Comparison of ENCODE assay signal across 26 cellular contexts in the genomic region with DNA sequence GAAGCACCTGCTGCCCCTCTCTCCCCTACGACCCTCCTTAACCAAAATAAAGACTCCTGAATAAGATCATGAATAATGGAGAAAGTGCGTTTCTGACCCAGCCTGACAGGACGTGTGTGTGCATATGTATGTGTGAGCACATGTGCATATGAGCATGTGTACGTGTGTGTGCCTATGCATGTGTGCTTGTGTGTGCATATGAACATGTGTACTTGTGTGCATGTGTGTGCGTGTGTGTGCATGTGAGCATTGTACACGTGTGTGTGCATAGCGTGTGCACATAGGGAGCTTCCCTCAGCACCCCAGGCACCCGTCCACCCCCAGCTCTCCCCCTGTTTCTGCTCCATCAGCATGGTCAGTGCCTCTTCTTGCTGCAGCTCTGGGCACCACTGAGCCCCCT. TPM values are rescaled to one million over a fixed set of nuclear protein-coding genes. Genes with fewer than 3 reads are reported as not detected.
"Had no signal": no experiment of that assay in that cellular context is flagged by ENCODE, and none has a peak within 500 bp of the region (broad histone marks: within the 10 kb centered on the region; RNA-seq: fewer than 3 reads in every experiment).

No MANE protein-coding gene starts in this region.

- H3K4me3 Mint-ChIP-seq: activated CD8-positive, alpha-beta T cell treated with anti-CD3 and anti-CD28 coated beads, Interleukin-2, amount 10 ng/mL, durations not matched to agents 7 days and 5 days; activated naive CD8-positive, alpha-beta T cell treated with anti-CD3 and anti-CD28 coated beads, Interleukin-2, amount 10 ng/mL, durations not matched to agents 7 days and 5 days; T-helper 17 cell; WTC11 had no signal

- H3K36me3 ChIP-seq: adrenal gland, breast epithelium had no signal

- H3K9me3 ChIP-seq: adrenal gland, breast epithelium had no signal

- H3K27ac ChIP-seq: adrenal gland, breast epithelium had no signal

- DNase-seq: activated CD4-positive, alpha-beta T cell treated with anti-CD3 and anti-CD28 coated beads for 48 hours; activated CD4-positive, alpha-beta T cell treated with anti-CD3 and anti-CD28 coated beads, Interleukin-2, amount 50 U/mL, for 4 hours; activated CD4-positive, CD25-positive, alpha-beta regulatory T cell treated with anti-CD3 and anti-CD28 coated beads, Interleukin-2, amount 50 U/mL, for 72 hours; activated CD8-positive, alpha-beta memory T cell treated with anti-CD3 and anti-CD28 coated beads, Interleukin-2, amount 50 U/mL, for 48 hours; activated CD8-positive, alpha-beta T cell treated with anti-CD3 and anti-CD28 coated beads, Interleukin-2, amount 10 ng/mL, durations not matched to agents 7 days and 5 days; activated naive CD4-positive, alpha-beta T cell treated with anti-CD3 and anti-CD28 coated beads, Interleukin-2, amount 50 U/mL, for 16 hours; activated naive CD8-positive, alpha-beta T cell treated with anti-CD3 and anti-CD28 coated beads, Interleukin-2, amount 10 ng/mL, durations not matched to agents 7 days and 5 days; activated T-cell treated with anti-CD3 and anti-CD28 coated beads, Interleukin-2, amount 50 U/mL, for 1 hour; adrenal gland; anterior cingulate cortex; Karpas-422; MM.1S; NCI-H1105; NCI-H1436; NCI-H187; NCI-H2081; NCI-H510A treated with DMSO at 0.1 percent for 48 hours; PC-3; SHP77 treated with DMSO at 0.1 percent for 48 hours; T-helper 17 cell; T-helper 9 cell had no signal

- H3K4me1 Mint-ChIP-seq: activated naive CD8-positive, alpha-beta T cell treated with anti-CD3 and anti-CD28 coated beads, Interleukin-2, amount 10 ng/mL, durations not matched to agents 7 days and 5 days; WTC11 had no signal

- ATAC-seq: activated CD8-positive, alpha-beta T cell treated with anti-CD3 and anti-CD28 coated beads, Interleukin-2, amount 10 ng/mL, durations not matched to agents 7 days and 5 days; K562; PC-3; T-helper 17 cell had no signal

- H3K9me3 Mint-ChIP-seq: activated naive CD8-positive, alpha-beta T cell treated with anti-CD3 and anti-CD28 coated beads, Interleukin-2, amount 10 ng/mL, durations not matched to agents 7 days and 5 days; WTC11 had no signal

- H3K36me3 Mint-ChIP-seq: activated naive CD8-positive, alpha-beta T cell treated with anti-CD3 and anti-CD28 coated beads, Interleukin-2, amount 10 ng/mL, durations not matched to agents 7 days and 5 days; WTC11 had no signal

- H3K4me1 ChIP-seq: adrenal gland, breast epithelium had no signal

- H3K27me3 ChIP-seq: adrenal gland, breast epithelium had no signal

- H3K4me3 ChIP-seq: adrenal gland, breast epithelium, K562 had no signal

- FAIRE-seq: K562, RCC 7860 had no signal

- H3K27ac Mint-ChIP-seq: activated CD8-positive, alpha-beta T cell treated with anti-CD3 and anti-CD28 coated beads, Interleukin-2, amount 10 ng/mL, durations not matched to agents 7 days and 5 days; activated naive CD8-positive, alpha-beta T cell treated with anti-CD3 and anti-CD28 coated beads, Interleukin-2, amount 10 ng/mL, durations not matched to agents 7 days and 5 days; T-helper 17 cell; WTC11 had no signal

- H3K27me3 Mint-ChIP-seq: activated naive CD8-positive, alpha-beta T cell treated with anti-CD3 and anti-CD28 coated beads, Interleukin-2, amount 10 ng/mL, durations not matched to agents 7 days and 5 days had no signal

RNA-seq across cellular contexts. Expression of a gene that starts 10.7 kb away (rescaled TPM):
- total RNA-seq: activated CD8-positive, alpha-beta T cell treated with anti-CD3 and anti-CD28 coated beads, Interleukin-2, amount 10 ng/mL, durations not matched to agents 7 days and 5 days; activated naive CD8-positive, alpha-beta T cell treated with anti-CD3 and anti-CD28 coated beads, Interleukin-2, amount 10 ng/mL, durations not matched to agents 7 days and 5 days; T-helper 17 cell had no signal
- polyA plus RNA-seq: K562 had no signal

RNA-seq across cellular contexts. Expression of a gene that starts 33.6 kb away (rescaled TPM):
- total RNA-seq: K562, SK-MEL-5 had no signal
- polyA plus RNA-seq: K562 had no signal
